Comparison of ENCODE assay signal across 8 cellular contexts in the genomic region with DNA sequence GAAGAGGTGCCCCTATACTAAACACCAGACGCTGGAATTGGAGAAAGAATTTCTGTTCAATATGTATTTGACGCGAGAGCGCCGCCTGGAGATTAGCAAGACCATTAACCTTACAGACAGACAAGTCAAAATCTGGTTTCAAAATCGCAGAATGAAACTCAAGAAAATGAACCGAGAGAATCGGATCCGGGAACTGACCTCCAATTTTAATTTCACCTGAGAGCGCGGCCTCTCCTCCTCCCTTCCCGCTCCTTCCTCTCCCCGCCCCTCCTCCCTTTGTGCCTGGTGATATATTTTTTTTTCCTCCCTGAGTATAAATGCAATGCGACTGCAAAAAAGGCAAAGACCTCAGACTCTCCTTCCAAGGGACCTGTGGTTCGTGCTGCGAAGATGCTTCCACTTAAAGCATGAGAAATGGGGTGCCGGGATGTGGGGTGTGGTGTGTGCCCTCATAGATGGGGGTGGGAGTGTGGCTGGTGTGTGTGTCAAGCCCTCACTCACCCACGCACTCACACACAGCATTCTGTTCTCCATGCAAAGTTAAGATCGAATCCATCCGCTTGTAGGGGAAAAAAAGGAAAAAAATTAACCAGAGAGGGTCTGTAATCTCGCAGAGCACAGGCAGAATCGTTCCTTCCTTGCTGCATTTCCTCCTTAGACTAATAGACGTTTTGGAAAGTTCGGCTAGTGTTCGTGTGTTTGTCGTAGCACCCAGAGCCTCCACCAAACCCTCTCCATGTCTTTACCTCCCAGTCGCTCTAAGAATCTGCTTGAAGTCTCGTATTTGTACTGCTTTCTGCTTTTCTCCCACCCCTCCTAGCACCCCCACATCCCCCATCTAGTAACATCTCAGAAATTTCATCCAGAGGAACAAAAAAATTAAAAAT. TPM values are rescaled to one million over a fixed set of nuclear protein-coding genes. Genes with fewer than 3 reads are reported as not detected.
A peak's percentile ranks its signal among the peaks of the same experiment; 100 is the strongest.
DNase-seq lines count a peak whose midpoint lies in the region; ATAC-seq and TF ChIP-seq lines count a peak whose summit lies in the region.

No MANE protein-coding gene starts in this region.

- no peak overlapping the region for H3K27ac ChIP-seq in GM23248
- peak overlapping the region; percentile 35 for H3K27ac ChIP-seq in PC-3 (ENCODE audit: low read length)
- H3K27ac ChIP-seq in gastrocnemius medialis: peak overlapping the region; percentile 94 to 100 (median 98)

- H3K79me2 ChIP-seq in GM23248 (ENCODE audit: insufficient read depth): no peaks in the 10 kb centered on the region
- H3K79me2 ChIP-seq in PC-3 (ENCODE audit: low read length): peaks cover 40% of the 10 kb centered on the region

- CTCF ChIA-PET in PC-3 (lab: Charles Lee): interaction anchor here (0.6 kb wide), 2 partner anchors 10 to 51 kb away, joined by 3 to 4 read pairs; no protein-coding TSS in a partner anchor

- H3K36me3 ChIP-seq in GM23248 (ENCODE audit: low read depth) (no peaks in the 10 kb centered on the region), PC-3 (ENCODE audit: low read depth, low read length) (no peaks in the 10 kb centered on the region), gastrocnemius medialis (no peaks in the 10 kb centered on the region)

- in situ Hi-C loops in GM23248 (cut with MboI): no loop called here
- in situ Hi-C loops in gastrocnemius medialis (cut with MboI; ENCODE audit: low sequenced_read_pairs in 4 of 4): loop anchor here (10.0 to 25.0 kb wide), 4 partner anchors 215 to 1723 kb away; a partner anchor contains a TSS

- no TSS peak for BruUV-seq in PC-3 (replicated peaks; lab: Mats Ljungman, UMichigan)

- no peaks in the 10 kb centered on the region for H3F3A ChIP-seq in GM23248 (ENCODE audit: insufficient read depth)
- H3F3A ChIP-seq in PC-3 (ENCODE audit: low read length, unreplicated experiment): no peaks in the 10 kb centered on the region

- H3K4me3 ChIP-seq in GM23248 (peak overlapping the region; percentile 44; the same call in 1 of the 2 replicates), PC-3 (ENCODE audit: low read length) (peak overlapping the region; percentile 74), epithelial cell of proximal tubule (ENCODE audit: low read depth, low read length) (peak overlapping the region; percentile 98), gastrocnemius medialis (peak overlapping the region; percentile 36 to 53 (median 47))

- peak overlapping the region; percentile 40 for H3K4me2 ChIP-seq in GM23248 (ENCODE audit: unreplicated experiment)
- H3K4me2 ChIP-seq in PC-3 (ENCODE audit: low read length): peak overlapping the region; percentile 96

- no peak overlapping the region for H3K9ac ChIP-seq in GM23248
- peak overlapping the region; percentile 37; the same call in 1 of the 2 replicates for H3K9ac ChIP-seq in PC-3 (ENCODE audit: low read length)

- no peaks in the 10 kb centered on the region for H3K9me2 ChIP-seq in GM23248 (ENCODE audit: insufficient read depth)
- no peaks in the 10 kb centered on the region for H3K9me2 ChIP-seq in PC-3 (replicated peaks; ENCODE audit: low read length)

- POLR2A ChIA-PET in PC-3 (lab: Charles Lee; ENCODE audit: unreplicated experiment): interaction anchor here (0.6 kb wide), 1 partner anchor 228 kb away, joined by 5 read pairs; no protein-coding TSS in a partner anchor

- H3K27me3 ChIP-seq in GM23248 (replicated peaks; ENCODE audit: insufficient read depth) (peaks cover 91% of the 10 kb centered on the region), PC-3 (ENCODE audit: low read length) (no peaks in the 10 kb centered on the region), gastrocnemius medialis (no peaks in the 10 kb centered on the region)

- intact Hi-C loops in PC-3 (cut with micrococcal nuclease): loop anchor here (1.0 to 5.0 kb wide), 2 partner anchors 47 to 222 kb away; no protein-coding TSS in a partner anchor
- intact Hi-C loops in gastrocnemius medialis (cut with DNase I; ENCODE audit: low total_unique reads): loop anchor here (5.0 to 10.0 kb wide), 3 partner anchors 293 to 1735 kb away; a partner anchor contains a TSS

- H4K20me1 ChIP-seq in GM23248 (ENCODE audit: insufficient read depth) (no peaks in the 10 kb centered on the region), PC-3 (ENCODE audit: low read length) (no peaks in the 10 kb centered on the region)

- H3K4me1 ChIP-seq in GM23248 (ENCODE audit: insufficient read depth) (peaks cover 26% of the 10 kb centered on the region), PC-3 (ENCODE audit: insufficient read depth, low read length) (peaks cover 50% of the 10 kb centered on the region), gastrocnemius medialis (peaks cover 63% of the 10 kb centered on the region in 2 donors)

- 29 to 34% methylated on average over 27 to 28 of the region's 28 CpGs for WGBS in GM23248 (ENCODE audit: low coverage in 1 of 2, low lambda C conversion rate in 2 of 2, missing lambda C conversion rate in 2 of 2), 2 experiments

- H3K9me3 ChIP-seq in GM23248 (ENCODE audit: low read depth) (no peaks in the 10 kb centered on the region), PC-3 (ENCODE audit: low read length) (no peaks in the 10 kb centered on the region), gastrocnemius medialis (no peaks in the 10 kb centered on the region)

- no peak overlapping the region; the same call in 1 of the 2 replicates for H2AFZ ChIP-seq in GM23248
- H2AFZ ChIP-seq in PC-3 (ENCODE audit: low read length): peak overlapping the region; percentile 92

- TF ChIP-seq CTCF in PC-3 (conservative IDR thresholded peaks at IDR 0.05; ENCODE audit: low read depth, low read length) (peak; percentile 78), epithelial cell of proximal tubule (conservative IDR thresholded peaks at IDR 0.05; ENCODE audit: low read depth, low read length) (peak; percentile 61), gastrocnemius medialis (IDR thresholded peaks at IDR 0.05 in 4 of 5, conservative IDR thresholded peaks at IDR 0.05 in 1 of 5) (peak in 4 of 5 experiments; percentile 3 to 48 (median 28))

- TF ChIP-seq POLR2A in gastrocnemius medialis (IDR thresholded peaks at IDR 0.05): no peak

- DNase-seq in COLO829 (ENCODE audit: low spot score) (peak; percentile 45), GM23248 (peak; percentile 70), PC-3 (peak; percentile 77), epithelial cell of proximal tubule (ENCODE audit: low read depth) (no peak), gastrocnemius medialis (no peak)
- DNase-seq in activated T-cell treated with anti-CD3 and anti-CD28 coated beads, Interleukin-2, amount 50 U/mL, for 1 hour: no peak

- ATAC-seq in PC-3: peak; percentile 40
- no peak for ATAC-seq in gastrocnemius medialis
- no peak for ATAC-seq in GM19324 (IDR thresholded peaks at IDR 0.05; ENCODE audit: low FRiP score, unreplicated experiment)
- no peak for ATAC-seq in HG03159 (IDR thresholded peaks at IDR 0.05; ENCODE audit: unreplicated experiment)

RNA-seq across cellular contexts. Expression of a gene that starts 4.5 kb away (rescaled TPM):
- not detected in 2 replicates for total RNA-seq in GM23248 (2014; rRNA removed; shearing (Covaris generic))
- not detected in 2 replicates for polyA plus RNA-seq in GM23248 (2016; fragmentation: Nextera tagmentation; extraction: Ambion mirVana)
- total RNA-seq in PC-3 (2014; rRNA removed) (0.69 and 2.9 TPM in 2 replicates), epithelial cell of proximal tubule (9.5 and 15.7 TPM in 2 replicates), gastrocnemius medialis (10 to 100 TPM; 23.9 to 48.3 (median 40.3) TPM)

RNA-seq across cellular contexts. Expression of a gene that starts 10.5 kb away (rescaled TPM):
- 2.5 and 3.7 TPM in 2 replicates for total RNA-seq in GM23248 (2014; rRNA removed; shearing (Covaris generic))
- polyA plus RNA-seq in GM23248 (2016; fragmentation: Nextera tagmentation; extraction: Ambion mirVana): 5.5 and 6.0 TPM in 2 replicates
- total RNA-seq in PC-3 (2014; rRNA removed) (1.5 and 1.8 TPM in 2 replicates), epithelial cell of proximal tubule (9.9 and 11.0 TPM in 2 replicates), gastrocnemius medialis (10 to 100 TPM; 13.6 to 37.7 (median 26.3) TPM)

RNA-seq across cellular contexts. Expression of a gene that starts 14.7 kb away (rescaled TPM):
- not detected in 2 replicates for total RNA-seq in GM23248 (2014; rRNA removed; shearing (Covaris generic))
- not detected in 2 replicates for polyA plus RNA-seq in GM23248 (2016; fragmentation: Nextera tagmentation; extraction: Ambion mirVana)
- total RNA-seq in PC-3 (2014; rRNA removed) (3.5 and 4.3 TPM in 2 replicates), epithelial cell of proximal tubule (0.14 TPM in 1 of 2 replicates, not detected in the other), gastrocnemius medialis (under 1 TPM in 3 of 4 donors, not detected in 1; 0.35 to 0.83 (median 0.56) TPM)

RNA-seq across cellular contexts. Expression of a gene that starts 16.5 kb away (rescaled TPM):
- total RNA-seq in GM23248 (2014; rRNA removed; shearing (Covaris generic)): not detected in 2 replicates
- polyA plus RNA-seq in GM23248 (2016; fragmentation: Nextera tagmentation; extraction: Ambion mirVana): not detected in 2 replicates
- total RNA-seq in PC-3 (2014; rRNA removed) (0.84 and 1.2 TPM in 2 replicates), epithelial cell of proximal tubule (0.51 and 1.0 TPM in 2 replicates), gastrocnemius medialis (1 to 10 TPM in 1 of 4 donors, under 1 TPM in 3; 0.24 to 1.1 (median 0.44) TPM)

RNA-seq across cellular contexts. Expression of a gene that starts 19.3 kb away (rescaled TPM):
- total RNA-seq in GM23248 (2014; rRNA removed; shearing (Covaris generic)): 3.8 and 11.3 TPM in 2 replicates
- 16.7 and 20.8 TPM in 2 replicates for polyA plus RNA-seq in GM23248 (2016; fragmentation: Nextera tagmentation; extraction: Ambion mirVana)
- 1.1 and 2.4 TPM in 2 replicates for total RNA-seq in PC-3 (2014; rRNA removed)
- total RNA-seq in epithelial cell of proximal tubule: 1.3 and 1.4 TPM in 2 replicates
- 1 to 10 TPM; 3.3 to 4.9 (median 3.8) TPM for total RNA-seq in gastrocnemius medialis

Comparison
In these comparisons a context has a peak if more than half of its experiments do, and no peak if none do; other contexts are left out.
1. DNase-seq: peak in COLO829 (single experiment), GM23248 (single experiment) and PC-3 (single experiment); none in epithelial cell of proximal tubule (single experiment), gastrocnemius medialis (0 of 2) and activated T-cell treated with anti-CD3 and anti-CD28 coated beads, Interleukin-2, amount 50 U/mL, for 1 hour (single experiment).
2. H3K4me3 ChIP-seq: peak in every context shown above with its lines; median percentile 98 in epithelial cell of proximal tubule; 74 in PC-3; 47 in gastrocnemius medialis; 44 in GM23248.
3. Peak in every context shown above with its lines, with median percentiles within 50 percentile points of each other: CTCF ChIP-seq.